ENCODE assay signal across 10 cellular contexts in genomic region chr6:97958143-97958542, GRCh38.
DNase-seq lines count a peak whose midpoint lies in the region; ATAC-seq, FAIRE-seq and TF ChIP-seq lines count a peak whose summit lies in the region.
"Had no signal": no experiment of that assay in that cellular context is flagged by ENCODE, and none has a peak within 500 bp of the region (broad histone marks: within the 10 kb centered on the region; RNA-seq: fewer than 3 reads in every experiment).

No MANE protein-coding gene starts in this region.

- no peak for ATAC-seq in natural killer cell treated with Interleukin-12 subunit alpha and Interleukin-12 subunit beta and Interleukin-15 and Interleukin-18, amount 100 ng/mL, for 72 hours
- ATAC-seq in natural killer cell: no peak
- ATAC-seq in GM19455 (IDR thresholded peaks at IDR 0.05; ENCODE audit: unreplicated experiment): no peak

- no peak overlapping the region for H3K27ac Mint-ChIP-seq in natural killer cell treated with Interleukin-12 subunit alpha and Interleukin-12 subunit beta and Interleukin-15 and Interleukin-18, amount 100 ng/mL, for 72 hours
- H3K27ac Mint-ChIP-seq in natural killer cell: no peak overlapping the region

- no peak for TF ChIP-seq CTCF in natural killer cell (IDR thresholded peaks at IDR 0.05)

- intact Hi-C loops in natural killer cell (cut with micrococcal nuclease): no loop called here

- peaks cover 19% of the 10 kb centered on the region for H3K9me3 Mint-ChIP-seq in natural killer cell treated with Interleukin-12 subunit alpha and Interleukin-12 subunit beta and Interleukin-15 and Interleukin-18, amount 100 ng/mL, for 72 hours
- H3K9me3 Mint-ChIP-seq in natural killer cell: peaks cover 20 to 22% of the 10 kb centered on the region in 2 donors

- DNase-seq in natural killer cell treated with Interleukin-12 subunit alpha and Interleukin-12 subunit beta and Interleukin-15 and Interleukin-18, amount 100 ng/mL, for 72 hours (ENCODE audit: low spot score): peak; percentile 57
- DNase-seq in natural killer cell (no peak), T47D (ENCODE audit: low read depth in 1 of 2, low spot score in 1 of 2) (peak; percentile 1 to 59), iPS-NIHi7 (ENCODE audit: extremely low spot score) (peak; percentile 50), COR-L47 (lab: John Stamatoyannopoulos, UW) (no peak), frontal cortex (ENCODE audit: low spot score in 2 of 2) (no peak), NCI-H2107 (lab: John Stamatoyannopoulos, UW) (no peak)
- DNase-seq: NCI-H2171 treated with DMSO at 0.1 percent for 48 hours, T-helper 2 cell had no signal

- in situ Hi-C loops in T47D (cut with HindIII; ENCODE audit: low pct_unique_long_range_greater_than_20kb, low sequenced_read_pairs): no loop called here

- H3K27me3 Mint-ChIP-seq in natural killer cell treated with Interleukin-12 subunit alpha and Interleukin-12 subunit beta and Interleukin-15 and Interleukin-18, amount 100 ng/mL, for 72 hours: no peaks in the 10 kb centered on the region
- H3K27me3 Mint-ChIP-seq in natural killer cell (ENCODE audit: low read depth in 2 of 2): no peaks in the 10 kb centered on the region

- no peak for FAIRE-seq in frontal cortex (lab: Jason Lieb, UNC)

- H3K4me1 Mint-ChIP-seq in natural killer cell treated with Interleukin-12 subunit alpha and Interleukin-12 subunit beta and Interleukin-15 and Interleukin-18, amount 100 ng/mL, for 72 hours (ENCODE audit: low read depth in 2 of 2): no peaks in the 10 kb centered on the region
- H3K4me1 Mint-ChIP-seq in natural killer cell: no peaks in the 10 kb centered on the region

- H3K4me3 Mint-ChIP-seq in natural killer cell treated with Interleukin-12 subunit alpha and Interleukin-12 subunit beta and Interleukin-15 and Interleukin-18, amount 100 ng/mL, for 72 hours: no peak overlapping the region
- no peak overlapping the region for H3K4me3 Mint-ChIP-seq in natural killer cell

- no peaks in the 10 kb centered on the region for H3K36me3 Mint-ChIP-seq in natural killer cell treated with Interleukin-12 subunit alpha and Interleukin-12 subunit beta and Interleukin-15 and Interleukin-18, amount 100 ng/mL, for 72 hours
- no peaks in the 10 kb centered on the region for H3K36me3 Mint-ChIP-seq in natural killer cell

Comparison
In these comparisons a context has a peak if more than half of its experiments do, and no peak if none do; other contexts are left out.
1. DNase-seq: peak in natural killer cell treated with Interleukin-12 subunit alpha and Interleukin-12 subunit beta and Interleukin-15 and Interleukin-18, amount 100 ng/mL, for 72 hours (single experiment), T47D (2 of 2) and iPS-NIHi7 (single experiment); none in natural killer cell (single experiment), COR-L47 (single experiment), frontal cortex (0 of 2) and NCI-H2107 (single experiment).